Comparison of ENCODE assay signal across 9 cellular contexts in the genomic region with DNA sequence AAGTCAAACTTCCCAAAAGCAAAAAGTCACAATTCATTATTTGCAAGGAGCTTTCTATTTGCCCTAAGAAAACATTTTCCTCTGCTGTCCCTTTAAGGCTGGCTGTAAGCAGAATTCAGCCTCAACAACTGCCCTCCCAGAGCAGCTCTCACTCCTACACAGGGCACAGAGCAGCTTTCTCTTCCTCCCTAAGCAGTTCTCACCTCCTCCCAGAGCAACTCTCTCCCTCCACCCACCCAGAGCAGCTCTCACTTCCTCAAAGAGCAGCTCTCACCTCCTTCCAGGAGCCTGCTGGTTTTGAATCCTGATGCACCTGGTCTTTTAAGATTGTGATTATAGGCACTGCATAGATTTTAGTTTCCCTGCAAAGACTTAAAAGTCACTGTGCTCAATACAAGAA.
DNase-seq lines count a peak whose midpoint lies in the region; ATAC-seq, FAIRE-seq and TF ChIP-seq lines count a peak whose summit lies in the region.
"Had no signal": no experiment of that assay in that cellular context is flagged by ENCODE, and none has a peak within 500 bp of the region (broad histone marks: within the 10 kb centered on the region; RNA-seq: fewer than 3 reads in every experiment).

No MANE protein-coding gene starts in this region.

- no peaks in the 10 kb centered on the region for H3K36me3 ChIP-seq in astrocyte (ENCODE audit: insufficient read depth, low read length)

- H3K4me1 Mint-ChIP-seq in astrocyte (ENCODE audit: low read depth, unreplicated experiment) (peaks cover 2% of the 10 kb centered on the region), immature natural killer cell (peaks cover 11 to 15% of the 10 kb centered on the region in 2 donors)

- H4K20me1 ChIP-seq in astrocyte (ENCODE audit: insufficient read depth, low read length) = no peaks in the 10 kb centered on the region

- H3K9me3 ChIP-seq in astrocyte (ENCODE audit: insufficient read depth, low read depth, low read length) = no peaks in the 10 kb centered on the region

- FAIRE-seq in astrocyte (lab: Jason Lieb, UNC) = no peak

- no peaks in the 10 kb centered on the region for H3K9me3 Mint-ChIP-seq in astrocyte (ENCODE audit: unreplicated experiment)
- H3K9me3 Mint-ChIP-seq in immature natural killer cell = no peaks in the 10 kb centered on the region
- H3K9me3 Mint-ChIP-seq: dendritic cell treated with granulocyte-macrophage colony-stimulating factor and Interleukin-4, amounts not matched to agents 40 ng/mL and 50 ng/mL, for 4 days had no signal

- H3K4me3 ChIP-seq in astrocyte (ENCODE audit: insufficient read depth, low read depth, low read length) = no peak overlapping the region

- H3K27me3 ChIP-seq in astrocyte (ENCODE audit: insufficient read depth, low read length) = no peaks in the 10 kb centered on the region

- DNase-seq in astrocyte (ENCODE audit: low read depth) (no peak), COR-L47 (lab: John Stamatoyannopoulos, UW) (no peak), immature natural killer cell (no peak), DMS53 treated with DMSO at 0.1 percent for 48 hours (lab: John Stamatoyannopoulos, UW; ENCODE audit: unreplicated experiment) (no peak)
- no peak for DNase-seq in stimulated activated CD4-positive, alpha-beta T cell treated with anti-CD3 and anti-CD28 coated beads, Interleukin-4, amount 100 ng/mL, for 24 hours

- H3K4me3 Mint-ChIP-seq in astrocyte (ENCODE audit: unreplicated experiment) (no peak overlapping the region), immature natural killer cell (no peak overlapping the region)
- H3K4me3 Mint-ChIP-seq: dendritic cell treated with granulocyte-macrophage colony-stimulating factor and Interleukin-4, amounts not matched to agents 40 ng/mL and 50 ng/mL, for 4 days had no signal

- no peak overlapping the region for H3K9ac ChIP-seq in astrocyte (ENCODE audit: low read length)

- peak overlapping the region; percentile 69 for H3K27ac Mint-ChIP-seq in astrocyte (ENCODE audit: unreplicated experiment)
- H3K27ac Mint-ChIP-seq in immature natural killer cell = no peak overlapping the region
- H3K27ac Mint-ChIP-seq: dendritic cell treated with granulocyte-macrophage colony-stimulating factor and Interleukin-4, amounts not matched to agents 40 ng/mL and 50 ng/mL, for 4 days had no signal

- H3K79me2 ChIP-seq in astrocyte (ENCODE audit: insufficient read depth, low read length) = no peaks in the 10 kb centered on the region

- H3K27ac ChIP-seq in astrocyte (ENCODE audit: low read depth, low read length) = no peak overlapping the region

- H2AFZ ChIP-seq in astrocyte (ENCODE audit: low read depth, low read length) = no peak overlapping the region

- H3K27me3 Mint-ChIP-seq in astrocyte (ENCODE audit: low read depth, unreplicated experiment) (no peaks in the 10 kb centered on the region), immature natural killer cell (ENCODE audit: low read depth in 3 of 3) (peaks cover 0 to 2% (median 1%) of the 10 kb centered on the region in 3 donors)
- H3K27me3 Mint-ChIP-seq: dendritic cell treated with granulocyte-macrophage colony-stimulating factor and Interleukin-4, amounts not matched to agents 40 ng/mL and 50 ng/mL, for 4 days had no signal

- no peak overlapping the region for H3K4me2 ChIP-seq in astrocyte (ENCODE audit: low read length)

- H3K36me3 Mint-ChIP-seq in astrocyte (ENCODE audit: low read depth, unreplicated experiment) (peaks cover 28% of the 10 kb centered on the region), immature natural killer cell (peaks cover 0 to 10% (median 6%) of the 10 kb centered on the region in 3 donors)

- no peak for TF ChIP-seq CTCF in astrocyte (IDR thresholded peaks at IDR 0.05; ENCODE audit: insufficient read depth, low read depth, low read length)

- no peaks in the 10 kb centered on the region for H3K4me1 ChIP-seq in astrocyte (ENCODE audit: insufficient read depth, low read length)

- ATAC-seq in GM18520 (IDR thresholded peaks at IDR 0.05; ENCODE audit: unreplicated experiment) = peak; percentile 96
- peak; percentile 96 for ATAC-seq in GM21619 (IDR thresholded peaks at IDR 0.05; ENCODE audit: unreplicated experiment)
- ATAC-seq in HG03432 (IDR thresholded peaks at IDR 0.05; ENCODE audit: unreplicated experiment) = peak; percentile 96
